ENCODE assay signal across 1 cellular context in genomic region chr3:38707730-38708129, GRCh38.
TF ChIP-seq lines count a peak whose summit lies in the region.

No MANE protein-coding gene starts in this region.

TF ChIP-seq in H1, 55 proteins besides CTCF, POLR2A, EP300 and RAD21:
- TF ChIP-seq CEBPB (IDR thresholded peaks at IDR 0.05; ENCODE audit: low read depth, low read length) (no peak), BACH1 (IDR thresholded peaks at IDR 0.05; ENCODE audit: low read length) (no peak), ASH2L (IDR thresholded peaks at IDR 0.05; ENCODE audit: low read length) (no peak), SP1 (IDR thresholded peaks at IDR 0.05; ENCODE audit: low read depth, low read length) (no peak), KDM5A (IDR thresholded peaks at IDR 0.05; ENCODE audit: low read length) (no peak), SIN3A (conservative IDR thresholded peaks at IDR 0.05 in 1 of 2, IDR thresholded peaks at IDR 0.05 in 1 of 2; ENCODE audit: low read depth in 1 of 2, low read length in 2 of 2) (no peak), TBP (IDR thresholded peaks at IDR 0.05; ENCODE audit: low read depth, low read length) (no peak)
